In genomic region chr6:14315353-14315752, GRCh38 we compare ENCODE assay signal across 15 cellular contexts.
A peak's percentile ranks its signal among the peaks of the same experiment; 100 is the strongest.
DNase-seq lines count a peak whose midpoint lies in the region; ATAC-seq and TF ChIP-seq lines count a peak whose summit lies in the region.
"Had no signal": no experiment of that assay in that cellular context is flagged by ENCODE, and none has a peak within 500 bp of the region (broad histone marks: within the 10 kb centered on the region; RNA-seq: fewer than 3 reads in every experiment).

No MANE protein-coding gene starts in this region.

- H3K4me1 Mint-ChIP-seq in T-helper 2 cell treated with Interferon-gamma antibody and Interleukin-4, amounts not matched to agents 5 μg/mL and 100 μg/mL, for 36 hours (ENCODE audit: low read depth): peaks cover 22% of the 10 kb centered on the region
- H3K4me1 Mint-ChIP-seq in activated B cell treated with CpG ODN at 0.5 μM for 24 hours (peaks cover 80% of the 10 kb centered on the region), naive B cell (peaks cover 63 to 82% (median 72%) of the 10 kb centered on the region in 3 donors)
- peaks cover 63 to 82% of the 10 kb centered on the region in 2 donors for H3K4me1 Mint-ChIP-seq in stimulated activated naive B cell treated with anti-CD40 and anti-IgM and Interleukin-4, amounts not matched to agents 10 μg/mL and 1 μg/mL and 100 μg/mL, for 72 hours

- peak overlapping the region; percentile 9 for H3K27ac Mint-ChIP-seq in T-helper 2 cell treated with Interferon-gamma antibody and Interleukin-4, amounts not matched to agents 5 μg/mL and 100 μg/mL, for 36 hours
- H3K27ac Mint-ChIP-seq in activated B cell treated with CpG ODN at 0.5 μM for 24 hours: peak overlapping the region; percentile 46
- peak overlapping the region; percentile 0 to 95 (median 90) for H3K27ac Mint-ChIP-seq in naive B cell
- H3K27ac Mint-ChIP-seq in stimulated activated naive B cell treated with anti-CD40 and anti-IgM and Interleukin-4, amounts not matched to agents 10 μg/mL and 1 μg/mL and 100 μg/mL, for 72 hours: peak overlapping the region; percentile 99
- H3K27ac Mint-ChIP-seq: CD4-positive, alpha-beta T cell; GM23338 had no signal

- no peaks in the 10 kb centered on the region for H3K9me3 Mint-ChIP-seq in T-helper 2 cell treated with Interferon-gamma antibody and Interleukin-4, amounts not matched to agents 5 μg/mL and 100 μg/mL, for 36 hours
- H3K9me3 Mint-ChIP-seq in activated B cell treated with CpG ODN at 0.5 μM for 24 hours (no peaks in the 10 kb centered on the region), naive B cell (peaks cover 0 to 4% (median 0%) of the 10 kb centered on the region in 7 donors)
- peaks cover 6 to 12% of the 10 kb centered on the region in 2 donors for H3K9me3 Mint-ChIP-seq in stimulated activated naive B cell treated with anti-CD40 and anti-IgM and Interleukin-4, amounts not matched to agents 10 μg/mL and 1 μg/mL and 100 μg/mL, for 72 hours
- H3K9me3 Mint-ChIP-seq: CD4-positive, alpha-beta T cell; GM23338; H9 had no signal

- peaks cover 2% of the 10 kb centered on the region for H3K36me3 Mint-ChIP-seq in T-helper 2 cell treated with Interferon-gamma antibody and Interleukin-4, amounts not matched to agents 5 μg/mL and 100 μg/mL, for 36 hours (ENCODE audit: low read depth)
- H3K36me3 Mint-ChIP-seq in activated B cell treated with CpG ODN at 0.5 μM for 24 hours (ENCODE audit: low read depth) (no peaks in the 10 kb centered on the region), naive B cell (no peaks in the 10 kb centered on the region)
- H3K36me3 Mint-ChIP-seq in stimulated activated naive B cell treated with anti-CD40 and anti-IgM and Interleukin-4, amounts not matched to agents 10 μg/mL and 1 μg/mL and 100 μg/mL, for 72 hours: peaks cover 12 to 60% of the 10 kb centered on the region in 2 donors

- no peak overlapping the region for H3K4me3 Mint-ChIP-seq in T-helper 2 cell treated with Interferon-gamma antibody and Interleukin-4, amounts not matched to agents 5 μg/mL and 100 μg/mL, for 36 hours
- H3K4me3 Mint-ChIP-seq in activated B cell treated with CpG ODN at 0.5 μM for 24 hours (no peak overlapping the region), naive B cell (peak overlapping the region in 7 of 8 donors; percentile 9 to 77 (median 63))
- H3K4me3 Mint-ChIP-seq in stimulated activated naive B cell treated with anti-CD40 and anti-IgM and Interleukin-4, amounts not matched to agents 10 μg/mL and 1 μg/mL and 100 μg/mL, for 72 hours: peak overlapping the region; percentile 31 to 41
- H3K4me3 Mint-ChIP-seq: CD4-positive, alpha-beta T cell; GM23338; H9 had no signal

- no peak for TF ChIP-seq CTCF in activated B cell treated with CpG ODN at 0.5 μM for 24 hours (IDR thresholded peaks at IDR 0.05)

- ATAC-seq in activated B cell treated with CpG ODN at 0.5 μM for 24 hours (ENCODE audit: low read depth) (no peak), naive B cell (ENCODE audit: low read depth in 2 of 2) (no peak)
- no peak for ATAC-seq in stimulated activated naive B cell treated with anti-CD40 and anti-IgM and Interleukin-4, amounts not matched to agents 10 μg/mL and 1 μg/mL and 100 μg/mL, for 72 hours (replicated peaks)
- ATAC-seq: GM12878, GM23338 had no signal

- POLR2A ChIA-PET in activated B cell treated with CpG ODN at 0.5 μM for 24 hours (lab: Charles Lee): no interaction called here

- CTCF ChIA-PET in activated B cell treated with CpG ODN at 0.5 μM for 24 hours (lab: Charles Lee): no interaction called here

- no peaks in the 10 kb centered on the region for H3K27me3 Mint-ChIP-seq in T-helper 2 cell treated with Interferon-gamma antibody and Interleukin-4, amounts not matched to agents 5 μg/mL and 100 μg/mL, for 36 hours (ENCODE audit: low read depth)
- no peaks in the 10 kb centered on the region for H3K27me3 Mint-ChIP-seq in activated B cell treated with CpG ODN at 0.5 μM for 24 hours
- no peaks in the 10 kb centered on the region for H3K27me3 Mint-ChIP-seq in naive B cell
- no peaks in the 10 kb centered on the region for H3K27me3 Mint-ChIP-seq in stimulated activated naive B cell treated with anti-CD40 and anti-IgM and Interleukin-4, amounts not matched to agents 10 μg/mL and 1 μg/mL and 100 μg/mL, for 72 hours
- H3K27me3 Mint-ChIP-seq: CD4-positive, alpha-beta T cell had no signal

- DNase-seq in T-helper 2 cell treated with Interferon-gamma antibody and Interleukin-4, amounts not matched to agents 5 μg/mL and 100 μg/mL, for 36 hours (ENCODE audit: low spot score): no peak
- DNase-seq in T-helper 2 cell (no peak), activated B cell treated with CpG ODN at 0.5 μM for 24 hours (no peak), naive B cell (no peak), RKO (ENCODE audit: low spot score) (no peak), NCI-H510A treated with DMSO at 0.1 percent for 48 hours (lab: John Stamatoyannopoulos, UW) (no peak), SHP77 (lab: John Stamatoyannopoulos, UW) (no peak)
- DNase-seq in stimulated activated naive B cell treated with anti-CD40 and anti-IgM and Interleukin-4, amounts not matched to agents 10 μg/mL and 1 μg/mL and 100 μg/mL, for 72 hours: no peak
- DNase-seq: C1 segment of cervical spinal cord; Calu3; CD4-positive, alpha-beta T cell; DMS79; H9 had no signal

- intact Hi-C loops in activated B cell treated with CpG ODN at 0.5 μM for 24 hours (cut with micrococcal nuclease): loop anchor here (10.0 kb wide), 1 partner anchor 929 kb away; the partner anchor contains the start of gene JARID2

Comparison
In these comparisons a context has a peak if more than half of its experiments do, and no peak if none do; other contexts are left out.
1. H3K27ac Mint-ChIP-seq: peak in every context shown above with its lines; median percentile 99 in stimulated activated naive B cell treated with anti-CD40 and anti-IgM and Interleukin-4, amounts not matched to agents 10 μg/mL and 1 μg/mL and 100 μg/mL, for 72 hours; 90 in naive B cell; 46 in activated B cell treated with CpG ODN at 0.5 μM for 24 hours; 9 in T-helper 2 cell treated with Interferon-gamma antibody and Interleukin-4, amounts not matched to agents 5 μg/mL and 100 μg/mL, for 36 hours.
2. H3K4me3 Mint-ChIP-seq: peak in naive B cell (7 of 8) and stimulated activated naive B cell treated with anti-CD40 and anti-IgM and Interleukin-4, amounts not matched to agents 10 μg/mL and 1 μg/mL and 100 μg/mL, for 72 hours (2 of 2); none in T-helper 2 cell treated with Interferon-gamma antibody and Interleukin-4, amounts not matched to agents 5 μg/mL and 100 μg/mL, for 36 hours (single experiment) and activated B cell treated with CpG ODN at 0.5 μM for 24 hours (single experiment).